Comparison of ENCODE assay signal across 1 cellular context in the genomic region with DNA sequence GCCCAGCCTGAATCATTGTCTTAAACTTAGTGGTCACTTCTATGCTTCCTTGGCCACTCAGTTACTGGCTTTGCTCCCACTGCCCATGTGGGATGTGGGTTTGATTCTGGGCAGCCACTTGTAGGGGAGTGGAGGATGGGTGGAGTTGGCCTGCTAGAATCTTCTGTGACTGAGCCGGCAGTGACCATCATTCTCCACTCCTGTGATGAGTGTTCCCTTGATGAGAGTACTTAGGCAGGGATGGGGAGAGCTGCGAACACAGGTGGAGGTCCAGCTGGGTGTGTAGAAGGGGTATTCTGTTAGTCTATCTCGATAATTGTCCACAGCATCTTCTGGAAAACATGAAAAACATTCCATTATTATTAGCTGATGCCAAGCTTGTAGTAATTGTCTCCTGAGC.
TF ChIP-seq lines count a peak whose summit lies in the region.

No MANE protein-coding gene starts in this region.

TF ChIP-seq in GM12878, 131 proteins besides CTCF, POLR2A, EP300 and RAD21:
- TF ChIP-seq MTA2 (IDR thresholded peaks at IDR 0.05; ENCODE audit: low read depth) (no peak), CEBPB (IDR thresholded peaks at IDR 0.05; ENCODE audit: borderline replicate concordance in 1 of 2, low read depth in 2 of 2, low read length in 2 of 2) (no peak), CBX3 (IDR thresholded peaks at IDR 0.05; ENCODE audit: borderline replicate concordance, low read depth) (no peak), RB1 (IDR thresholded peaks at IDR 0.05; ENCODE audit: borderline replicate concordance) (no peak), RCOR1 (conservative IDR thresholded peaks at IDR 0.05; ENCODE audit: low read depth, low read length) (no peak), WRNIP1 (IDR thresholded peaks at IDR 0.05; ENCODE audit: borderline replicate concordance, low read depth, low read length) (no peak), ESRRA (IDR thresholded peaks at IDR 0.05; ENCODE audit: low read length) (no peak), HCFC1 (IDR thresholded peaks at IDR 0.05; ENCODE audit: low read length) (no peak), JUNB (IDR thresholded peaks at IDR 0.05) (no peak), BACH1 (IDR thresholded peaks at IDR 0.05; ENCODE audit: borderline replicate concordance) (no peak), ZZZ3 (IDR thresholded peaks at IDR 0.05; ENCODE audit: control insufficient read depth, insufficient read length, low read depth) (no peak), NFIC (IDR thresholded peaks at IDR 0.05; ENCODE audit: low read depth, low read length) (no peak), MYB (IDR thresholded peaks at IDR 0.05; ENCODE audit: borderline replicate concordance, low read depth, low read length) (no peak), NBN (IDR thresholded peaks at IDR 0.05) (no peak), PML (IDR thresholded peaks at IDR 0.05; ENCODE audit: low read length) (no peak), MYC (IDR thresholded peaks at IDR 0.05; ENCODE audit: insufficient read depth, insufficient read length, insufficient replicate concordance, low read length, severe bottlenecking) (no peak), SUPT20H (IDR thresholded peaks at IDR 0.05; ENCODE audit: borderline replicate concordance, control insufficient read depth, low read depth, low read length) (no peak)
- TF ChIP-seq, protein P1, sequence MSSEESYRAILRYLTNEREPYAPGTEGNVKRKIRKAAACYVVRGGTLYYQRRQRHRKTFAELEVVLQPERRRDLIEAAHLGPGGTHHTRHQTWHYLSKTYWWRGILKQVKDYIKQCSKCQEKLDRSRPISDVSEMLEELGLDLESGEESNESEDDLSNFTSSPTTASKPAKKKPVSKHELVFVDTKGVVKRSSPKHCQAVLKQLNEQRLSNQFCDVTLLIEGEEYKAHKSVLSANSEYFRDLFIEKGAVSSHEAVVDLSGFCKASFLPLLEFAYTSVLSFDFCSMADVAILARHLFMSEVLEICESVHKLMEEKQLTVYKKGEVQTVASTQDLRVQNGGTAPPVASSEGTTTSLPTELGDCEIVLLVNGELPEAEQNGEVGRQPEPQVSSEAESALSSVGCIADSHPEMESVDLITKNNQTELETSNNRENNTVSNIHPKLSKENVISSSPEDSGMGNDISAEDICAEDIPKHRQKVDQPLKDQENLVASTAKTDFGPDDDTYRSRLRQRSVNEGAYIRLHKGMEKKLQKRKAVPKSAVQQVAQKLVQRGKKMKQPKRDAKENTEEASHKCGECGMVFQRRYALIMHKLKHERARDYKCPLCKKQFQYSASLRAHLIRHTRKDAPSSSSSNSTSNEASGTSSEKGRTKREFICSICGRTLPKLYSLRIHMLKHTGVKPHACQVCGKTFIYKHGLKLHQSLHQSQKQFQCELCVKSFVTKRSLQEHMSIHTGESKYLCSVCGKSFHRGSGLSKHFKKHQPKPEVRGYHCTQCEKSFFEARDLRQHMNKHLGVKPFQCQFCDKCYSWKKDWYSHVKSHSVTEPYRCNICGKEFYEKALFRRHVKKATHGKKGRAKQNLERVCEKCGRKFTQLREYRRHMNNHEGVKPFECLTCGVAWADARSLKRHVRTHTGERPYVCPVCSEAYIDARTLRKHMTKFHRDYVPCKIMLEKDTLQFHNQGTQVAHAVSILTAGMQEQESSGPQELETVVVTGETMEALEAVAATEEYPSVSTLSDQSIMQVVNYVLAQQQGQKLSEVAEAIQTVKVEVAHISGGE (CRISPR knock-in tag; IDR thresholded peaks at IDR 0.05): no peak
- TF ChIP-seq, protein P2, sequence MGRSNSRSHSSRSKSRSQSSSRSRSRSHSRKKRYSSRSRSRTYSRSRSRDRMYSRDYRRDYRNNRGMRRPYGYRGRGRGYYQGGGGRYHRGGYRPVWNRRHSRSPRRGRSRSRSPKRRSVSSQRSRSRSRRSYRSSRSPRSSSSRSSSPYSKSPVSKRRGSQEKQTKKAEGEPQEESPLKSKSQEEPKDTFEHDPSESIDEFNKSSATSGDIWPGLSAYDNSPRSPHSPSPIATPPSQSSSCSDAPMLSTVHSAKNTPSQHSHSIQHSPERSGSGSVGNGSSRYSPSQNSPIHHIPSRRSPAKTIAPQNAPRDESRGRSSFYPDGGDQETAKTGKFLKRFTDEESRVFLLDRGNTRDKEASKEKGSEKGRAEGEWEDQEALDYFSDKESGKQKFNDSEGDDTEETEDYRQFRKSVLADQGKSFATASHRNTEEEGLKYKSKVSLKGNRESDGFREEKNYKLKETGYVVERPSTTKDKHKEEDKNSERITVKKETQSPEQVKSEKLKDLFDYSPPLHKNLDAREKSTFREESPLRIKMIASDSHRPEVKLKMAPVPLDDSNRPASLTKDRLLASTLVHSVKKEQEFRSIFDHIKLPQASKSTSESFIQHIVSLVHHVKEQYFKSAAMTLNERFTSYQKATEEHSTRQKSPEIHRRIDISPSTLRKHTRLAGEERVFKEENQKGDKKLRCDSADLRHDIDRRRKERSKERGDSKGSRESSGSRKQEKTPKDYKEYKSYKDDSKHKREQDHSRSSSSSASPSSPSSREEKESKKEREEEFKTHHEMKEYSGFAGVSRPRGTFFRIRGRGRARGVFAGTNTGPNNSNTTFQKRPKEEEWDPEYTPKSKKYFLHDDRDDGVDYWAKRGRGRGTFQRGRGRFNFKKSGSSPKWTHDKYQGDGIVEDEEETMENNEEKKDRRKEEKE (IDR thresholded peaks at IDR 0.05): no peak
TF ChIP-seq in GM12878: peak in this region for 0.
